ENCODE assay signal across 8 cellular contexts in the genomic region with DNA sequence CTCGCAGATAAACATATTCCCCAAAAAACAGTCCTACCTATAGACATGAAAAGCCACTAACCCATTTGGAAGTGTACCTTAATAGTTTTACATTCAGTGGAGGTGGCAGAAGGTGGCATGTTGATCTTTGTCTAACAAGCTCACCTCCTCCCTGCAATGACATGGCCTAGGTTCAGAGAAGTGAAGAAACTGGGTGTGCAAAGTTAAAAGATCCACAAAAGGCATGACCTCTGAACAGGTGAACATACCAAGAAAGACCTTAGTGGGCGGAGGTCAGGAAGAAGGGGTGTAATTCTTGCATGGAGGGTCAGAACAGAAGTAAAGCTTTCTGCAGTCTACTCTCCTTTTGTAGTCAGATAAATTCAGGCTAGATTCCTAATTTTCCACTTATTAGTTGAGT. TPM values are rescaled to one million over a fixed set of nuclear protein-coding genes. Genes with fewer than 3 reads are reported as not detected.
DNase-seq lines count a peak whose midpoint lies in the region; ATAC-seq, FAIRE-seq and TF ChIP-seq lines count a peak whose summit lies in the region.

No MANE protein-coding gene starts in this region.

- H3K4me1 ChIP-seq in kidney (ENCODE audit: control insufficient read depth in 1 of 2, insufficient read depth in 1 of 2, low read depth in 1 of 2, low read length in 2 of 2) = peaks cover 4 to 7% of the 10 kb centered on the region in 2 donors
- H3K4me1 ChIP-seq in thoracic aorta (ENCODE audit: control insufficient read depth in 1 of 2, low read depth in 2 of 2) = peaks cover 21 to 22% of the 10 kb centered on the region in 2 donors

- H3K9me3 Mint-ChIP-seq in activated T-helper 1 cell treated with anti-CD3 and anti-CD28 coated beads, Interleukin-12 subunit alpha, Interleukin-12 subunit beta, Interleukin-2, Interleukin-4 antibody, amounts not matched to agents 30 ng/mL and 10 ng/mL and 1 ng/mL, durations not matched to agents 14 hours and 24 hours and 36 hours = peaks cover 6% of the 10 kb centered on the region

- peak overlapping the region; percentile 95 for H3K27ac Mint-ChIP-seq in activated T-helper 1 cell treated with anti-CD3 and anti-CD28 coated beads, Interleukin-12 subunit alpha, Interleukin-12 subunit beta, Interleukin-2, Interleukin-4 antibody, amounts not matched to agents 30 ng/mL and 10 ng/mL and 1 ng/mL, durations not matched to agents 14 hours and 24 hours and 36 hours

- H3K27me3 Mint-ChIP-seq in activated T-helper 1 cell treated with anti-CD3 and anti-CD28 coated beads, Interleukin-12 subunit alpha, Interleukin-12 subunit beta, Interleukin-2, Interleukin-4 antibody, amounts not matched to agents 30 ng/mL and 10 ng/mL and 1 ng/mL, durations not matched to agents 14 hours and 24 hours and 36 hours (ENCODE audit: insufficient read depth) = peaks cover 4% of the 10 kb centered on the region

- intact Hi-C loops in activated T-helper 1 cell treated with anti-CD3 and anti-CD28 coated beads, Interleukin-12 subunit alpha, Interleukin-12 subunit beta, Interleukin-2, Interleukin-4 antibody, amounts not matched to agents 30 ng/mL and 10 ng/mL and 1 ng/mL, durations not matched to agents 14 hours and 24 hours and 36 hours (cut with micrococcal nuclease) = loop anchor here (1.0 to 5.0 kb wide), 4 partner anchors 12 to 1221 kb away; a partner anchor contains a TSS
- intact Hi-C loops in kidney (cut with DNase I) = no loop called here

- H3K4me3 ChIP-seq in kidney (ENCODE audit: low read length in 2 of 2) = peak overlapping the region; percentile 95 to 96
- peak overlapping the region; percentile 95 for H3K4me3 ChIP-seq in thoracic aorta

- TF ChIP-seq CTCF in 22Rv1 (IDR thresholded peaks at IDR 0.05) = no peak
- no peak for TF ChIP-seq CTCF in kidney (IDR thresholded peaks at IDR 0.05; ENCODE audit: borderline replicate concordance, extremely low read depth, insufficient read depth)
- TF ChIP-seq CTCF in thoracic aorta (IDR thresholded peaks at IDR 0.05) = no peak

- peak overlapping the region; percentile 84 to 91 for H3K9ac ChIP-seq in kidney (ENCODE audit: low read length in 2 of 2)

- H3K4me1 Mint-ChIP-seq in activated T-helper 1 cell treated with anti-CD3 and anti-CD28 coated beads, Interleukin-12 subunit alpha, Interleukin-12 subunit beta, Interleukin-2, Interleukin-4 antibody, amounts not matched to agents 30 ng/mL and 10 ng/mL and 1 ng/mL, durations not matched to agents 14 hours and 24 hours and 36 hours (ENCODE audit: low read depth) = peaks cover 50% of the 10 kb centered on the region

- H3K36me3 Mint-ChIP-seq in activated T-helper 1 cell treated with anti-CD3 and anti-CD28 coated beads, Interleukin-12 subunit alpha, Interleukin-12 subunit beta, Interleukin-2, Interleukin-4 antibody, amounts not matched to agents 30 ng/mL and 10 ng/mL and 1 ng/mL, durations not matched to agents 14 hours and 24 hours and 36 hours (ENCODE audit: low read depth) = peaks cover 39% of the 10 kb centered on the region

- no peaks in the 10 kb centered on the region for H3K27me3 ChIP-seq in thoracic aorta (replicated peaks; ENCODE audit: insufficient read depth)

- H3K9me3 ChIP-seq in kidney (ENCODE audit: control insufficient read depth in 1 of 2, low read length in 2 of 2) (no peaks in the 10 kb centered on the region), thoracic aorta (no peaks in the 10 kb centered on the region)

- H3K27ac ChIP-seq in 22Rv1 = peak overlapping the region; percentile 68
- H3K27ac ChIP-seq in kidney (ENCODE audit: low read depth in 2 of 2, low read length in 2 of 2) = no peak overlapping the region
- H3K27ac ChIP-seq in thoracic aorta = peak overlapping the region in 1 of 2 donors; percentile 81

- H3K4me3 Mint-ChIP-seq in activated T-helper 1 cell treated with anti-CD3 and anti-CD28 coated beads, Interleukin-12 subunit alpha, Interleukin-12 subunit beta, Interleukin-2, Interleukin-4 antibody, amounts not matched to agents 30 ng/mL and 10 ng/mL and 1 ng/mL, durations not matched to agents 14 hours and 24 hours and 36 hours = peak overlapping the region; percentile 100

- DNase-seq in GM19238 (ENCODE audit: insufficient read length, low spot score) = peak; percentile 2
- no peak for DNase-seq in activated T-helper 1 cell treated with anti-CD3 and anti-CD28 coated beads, Interleukin-12 subunit alpha, Interleukin-12 subunit beta, Interleukin-2, Interleukin-4 antibody, amounts not matched to agents 30 ng/mL and 10 ng/mL and 1 ng/mL, durations not matched to agents 14 hours and 24 hours and 36 hours (ENCODE audit: low spot score)
- DNase-seq in kidney = no peak
- DNase-seq in thoracic aorta (ENCODE audit: low spot score) = no peak
- no peak for DNase-seq in NCI-H187 (lab: John Stamatoyannopoulos, UW)
- no peak for DNase-seq in NCI-H1930 (lab: John Stamatoyannopoulos, UW)

- FAIRE-seq in kidney (lab: Jason Lieb, UNC) = no peak

- H3K36me3 ChIP-seq in kidney (ENCODE audit: control insufficient read depth in 1 of 2, insufficient read depth in 2 of 2, low read length in 2 of 2) (peaks cover 6 to 19% of the 10 kb centered on the region in 2 donors), thoracic aorta (peaks cover 14% of the 10 kb centered on the region)

- ATAC-seq in thoracic aorta (ENCODE audit: insufficient number of reproducible peaks, low FRiP score, low read depth) = no peak
- ATAC-seq in GM19328 (IDR thresholded peaks at IDR 0.05; ENCODE audit: unreplicated experiment) = no peak

RNA-seq across cellular contexts. Expression of a gene that starts 0.8 kb away (rescaled TPM):
- total RNA-seq in activated T-helper 1 cell treated with anti-CD3 and anti-CD28 coated beads, Interleukin-12 subunit alpha, Interleukin-12 subunit beta, Interleukin-2, Interleukin-4 antibody, amounts not matched to agents 30 ng/mL and 10 ng/mL and 1 ng/mL, durations not matched to agents 14 hours and 24 hours and 36 hours = 166 and 175 TPM in 2 replicates
- total RNA-seq in kidney (77.3 TPM), thoracic aorta (10 to 100 TPM; 42.0 to 80.3 TPM)
- 91.2 TPM for polyA plus RNA-seq in kidney (ENCODE audit: insufficient read depth, low read depth, low replicate concordance)
